ENCODE assay signal across 1 cellular context in the genomic region with DNA sequence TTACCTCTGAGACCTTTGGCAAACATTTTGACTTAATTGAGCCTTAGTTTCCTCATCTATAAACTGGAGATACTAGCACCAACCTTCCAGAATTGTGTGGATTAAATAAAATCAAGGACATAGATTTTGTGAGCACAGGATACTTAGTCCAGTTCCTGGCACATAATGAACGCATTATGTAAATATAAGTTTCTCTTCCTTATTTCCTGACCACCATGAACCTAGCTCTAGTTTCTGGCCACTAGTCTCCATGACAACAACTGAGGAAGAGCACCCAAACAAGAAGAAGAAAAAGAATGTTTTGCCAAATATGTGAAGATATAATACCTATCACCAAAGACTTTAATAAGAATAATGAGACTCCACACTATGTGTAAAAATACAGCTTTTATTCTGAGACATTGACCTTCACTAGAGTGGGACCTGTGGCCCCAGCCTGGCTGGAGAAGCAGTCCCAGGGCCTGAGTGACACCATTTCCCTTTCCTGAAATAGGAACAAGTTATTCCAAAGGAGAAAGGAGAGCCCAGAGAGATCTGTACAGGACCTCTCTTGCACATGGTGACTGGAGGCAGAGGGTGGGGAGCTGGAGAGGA.
A peak's percentile ranks its signal among the peaks of the same experiment; 100 is the strongest.
TF ChIP-seq lines count a peak whose summit lies in the region.

No MANE protein-coding gene starts in this region.

TF ChIP-seq in H1, 55 proteins besides CTCF, POLR2A, EP300 and RAD21:
- TF ChIP-seq POLR2AphosphoS5 (IDR thresholded peaks at IDR 0.05; ENCODE audit: low read depth, low read length) (0 out of 2 replicates have a peak, but pooled peaks have one; percentile 32), RBBP5 (IDR thresholded peaks at IDR 0.05; ENCODE audit: borderline replicate concordance, low read depth, low read length) (no peak), RXRA (IDR thresholded peaks at IDR 0.05; ENCODE audit: insufficient read depth, low read depth, low read length) (no peak), BCL11A (IDR thresholded peaks at IDR 0.05; ENCODE audit: low read depth in 2 of 2, low read length in 2 of 2) (no peak)
